10 cellular contexts compared by ENCODE assay signal in the genomic region with DNA sequence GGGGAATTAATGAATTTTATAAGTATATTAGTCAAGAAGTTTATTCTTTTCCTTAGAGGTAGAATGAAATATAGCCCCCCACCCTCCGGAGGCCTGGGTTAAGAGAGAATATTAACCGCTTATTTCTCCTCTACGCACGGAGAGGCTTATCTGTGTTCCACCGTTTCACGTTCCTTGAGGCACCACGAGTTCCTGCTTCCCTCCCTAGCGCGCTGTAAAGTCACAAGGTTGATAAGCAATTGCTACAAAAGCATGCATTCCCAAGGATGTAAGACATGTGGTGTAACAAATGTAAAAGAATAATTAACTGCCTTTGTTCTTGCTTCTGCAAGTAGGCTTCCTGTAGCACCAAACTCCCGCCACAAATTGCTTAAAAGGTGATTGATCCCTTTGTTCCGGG. TPM values are rescaled to one million over a fixed set of nuclear protein-coding genes. Genes with fewer than 3 reads are reported as not detected.
DNase-seq lines count a peak whose midpoint lies in the region; ATAC-seq and TF ChIP-seq lines count a peak whose summit lies in the region.
"Had no signal": no experiment of that assay in that cellular context is flagged by ENCODE, and none has a peak within 500 bp of the region (broad histone marks: within the 10 kb centered on the region; RNA-seq: fewer than 3 reads in every experiment).

No MANE protein-coding gene starts in this region.

- H3K27ac Mint-ChIP-seq in activated T-helper 2 cell treated with anti-CD3 and anti-CD28 coated beads, Interferon-gamma antibody, Interleukin-2, Interleukin-4, amounts not matched to agents 10 μg/mL and 5 μg/mL and 100 μg/mL, durations not matched to agents 14 hours and 24 hours and 36 hours: peak overlapping the region; percentile 92
- H3K27ac Mint-ChIP-seq in type B pancreatic cell: peak overlapping the region; percentile 95

- peak overlapping the region; percentile 99 for H3K4me3 Mint-ChIP-seq in activated T-helper 2 cell treated with anti-CD3 and anti-CD28 coated beads, Interferon-gamma antibody, Interleukin-2, Interleukin-4, amounts not matched to agents 10 μg/mL and 5 μg/mL and 100 μg/mL, durations not matched to agents 14 hours and 24 hours and 36 hours (ENCODE audit: low read depth)
- peak overlapping the region; percentile 99 for H3K4me3 Mint-ChIP-seq in type B pancreatic cell

- DNase-seq in heart right ventricle (no peak), Right ventricle myocardium inferior (ENCODE audit: missing footprints) (no peak), lower lobe of right lung (no peak), type B pancreatic cell (ENCODE audit: extremely low spot score, unreplicated experiment) (no peak), Ammon's horn (ENCODE audit: low spot score) (no peak), SIG-M5 treated with dmso at 0.1 percent for 504 hours (lab: John Stamatoyannopoulos, UW; ENCODE audit: unreplicated experiment) (no peak), posterior cingulate gyrus (no peak)
- no peak for DNase-seq in activated T-helper 2 cell treated with anti-CD3 and anti-CD28 coated beads, Interferon-gamma antibody, Interleukin-2, Interleukin-4, amounts not matched to agents 10 μg/mL and 5 μg/mL and 100 μg/mL, durations not matched to agents 14 hours and 24 hours and 36 hours (ENCODE audit: low spot score)
- DNase-seq: COR-L47 had no signal

- ATAC-seq in heart right ventricle (no peak), Right ventricle myocardium inferior (no peak), lower lobe of right lung (no peak)

- peaks cover 20% of the 10 kb centered on the region for H3K4me1 Mint-ChIP-seq in activated T-helper 2 cell treated with anti-CD3 and anti-CD28 coated beads, Interferon-gamma antibody, Interleukin-2, Interleukin-4, amounts not matched to agents 10 μg/mL and 5 μg/mL and 100 μg/mL, durations not matched to agents 14 hours and 24 hours and 36 hours (ENCODE audit: low read depth)
- peaks cover 18% of the 10 kb centered on the region for H3K4me1 Mint-ChIP-seq in type B pancreatic cell (ENCODE audit: unreplicated experiment)

- H3K4me3 ChIP-seq in heart right ventricle (peak overlapping the region in 8 of 10 donors; percentile 63 to 90 (median 80)), lower lobe of right lung (peak overlapping the region; percentile 85)

- H3K27me3 ChIP-seq in heart right ventricle (no peaks in the 10 kb centered on the region), lower lobe of right lung (ENCODE audit: low read depth) (no peaks in the 10 kb centered on the region)

- peaks cover 0 to 54% (median 23%) of the 10 kb centered on the region in 9 donors for H3K36me3 ChIP-seq in heart right ventricle
- H3K36me3 ChIP-seq in lower lobe of right lung: peaks cover 38% of the 10 kb centered on the region

- peaks cover 35% of the 10 kb centered on the region for H3K36me3 Mint-ChIP-seq in activated T-helper 2 cell treated with anti-CD3 and anti-CD28 coated beads, Interferon-gamma antibody, Interleukin-2, Interleukin-4, amounts not matched to agents 10 μg/mL and 5 μg/mL and 100 μg/mL, durations not matched to agents 14 hours and 24 hours and 36 hours (ENCODE audit: low read depth)
- peaks cover 10% of the 10 kb centered on the region for H3K36me3 Mint-ChIP-seq in type B pancreatic cell

- H3K27ac ChIP-seq in heart right ventricle (peak overlapping the region in 2 of 10 donors; percentile 90 to 92), lower lobe of right lung (no peak overlapping the region)
- H3K27ac ChIP-seq: RWPE1 had no signal

- H3K9me3 ChIP-seq in heart right ventricle (no peaks in the 10 kb centered on the region), lower lobe of right lung (no peaks in the 10 kb centered on the region)

- no peaks in the 10 kb centered on the region for H3K9me3 Mint-ChIP-seq in activated T-helper 2 cell treated with anti-CD3 and anti-CD28 coated beads, Interferon-gamma antibody, Interleukin-2, Interleukin-4, amounts not matched to agents 10 μg/mL and 5 μg/mL and 100 μg/mL, durations not matched to agents 14 hours and 24 hours and 36 hours
- H3K9me3 Mint-ChIP-seq in type B pancreatic cell: no peaks in the 10 kb centered on the region

- 75 to 79% methylated on average over 11 of the region's 11 CpGs for WGBS in heart right ventricle, 2 donors

- intact Hi-C loops in heart right ventricle (cut with DNase I) (loop anchor here in 7 of 10 donors (2.0 to 10.0 kb wide), 9 partner anchors 33 to 291 kb away; a partner anchor contains a TSS), Right ventricle myocardium inferior (cut with DNase I) (loop anchor here (2.0 to 5.0 kb wide), 2 partner anchors 35 to 120 kb away; a partner anchor contains a TSS), lower lobe of right lung (cut with DNase I) (loop anchor here (10.0 kb wide), 1 partner anchor 287 kb away; a partner anchor contains a TSS), posterior cingulate gyrus (cut with DNase I) (loop anchor here (2.0 to 5.0 kb wide), 3 partner anchors 35 to 290 kb away; a partner anchor contains a TSS)
- intact Hi-C loops in activated T-helper 2 cell treated with anti-CD3 and anti-CD28 coated beads, Interferon-gamma antibody, Interleukin-2, Interleukin-4, amounts not matched to agents 10 μg/mL and 5 μg/mL and 100 μg/mL, durations not matched to agents 14 hours and 24 hours and 36 hours (cut with micrococcal nuclease): loop anchor here (2.0 kb wide), 1 partner anchor 195 kb away; no protein-coding TSS in a partner anchor

- H3K27me3 Mint-ChIP-seq in activated T-helper 2 cell treated with anti-CD3 and anti-CD28 coated beads, Interferon-gamma antibody, Interleukin-2, Interleukin-4, amounts not matched to agents 10 μg/mL and 5 μg/mL and 100 μg/mL, durations not matched to agents 14 hours and 24 hours and 36 hours (ENCODE audit: low read depth): no peaks in the 10 kb centered on the region
- no peaks in the 10 kb centered on the region for H3K27me3 Mint-ChIP-seq in type B pancreatic cell

- TF ChIP-seq CTCF in heart right ventricle (IDR thresholded peaks at IDR 0.05): no peak
- TF ChIP-seq CTCF in lower lobe of right lung (IDR thresholded peaks at IDR 0.05): no peak
- no peak for TF ChIP-seq CTCF in type B pancreatic cell (conservative IDR thresholded peaks at IDR 0.05)

- H3K4me1 ChIP-seq in heart right ventricle: peaks cover 7 to 39% (median 30%) of the 10 kb centered on the region in 9 donors
- peaks cover 33% of the 10 kb centered on the region for H3K4me1 ChIP-seq in lower lobe of right lung

RNA-seq across cellular contexts. Expression of a gene that starts 1.5 kb away (rescaled TPM):
- 10 to 100 TPM in 1 of 10 donors, 1 to 10 TPM in 9; 3.7 to 10.7 (median 6.4) TPM for total RNA-seq in heart right ventricle
- polyA plus RNA-seq in heart right ventricle: 1 to 10 TPM; 2.0 to 3.3 TPM
- 4.7 TPM for total RNA-seq in Right ventricle myocardium inferior
- 3.7 TPM in 2 replicates for total RNA-seq in activated T-helper 2 cell treated with anti-CD3 and anti-CD28 coated beads, Interferon-gamma antibody, Interleukin-2, Interleukin-4, amounts not matched to agents 10 μg/mL and 5 μg/mL and 100 μg/mL, durations not matched to agents 14 hours and 24 hours and 36 hours
- 15.9 TPM for total RNA-seq in lower lobe of right lung
- 12.1 and 12.2 TPM in 2 replicates for total RNA-seq in type B pancreatic cell (ENCODE audit: low replicate concordance)

RNA-seq across cellular contexts. Expression of a gene that starts 35.1 kb away (rescaled TPM):
- 10 to 100 TPM; 22.2 to 38.4 (median 28.7) TPM for total RNA-seq in heart right ventricle
- 10 to 100 TPM; 14.7 to 29.3 TPM for polyA plus RNA-seq in heart right ventricle
- total RNA-seq in Right ventricle myocardium inferior: 24.5 TPM
- 62.9 and 63.0 TPM in 2 replicates for total RNA-seq in activated T-helper 2 cell treated with anti-CD3 and anti-CD28 coated beads, Interferon-gamma antibody, Interleukin-2, Interleukin-4, amounts not matched to agents 10 μg/mL and 5 μg/mL and 100 μg/mL, durations not matched to agents 14 hours and 24 hours and 36 hours
- total RNA-seq in lower lobe of right lung: 58.6 TPM
- 62.1 and 65.1 TPM in 2 replicates for total RNA-seq in type B pancreatic cell (ENCODE audit: low replicate concordance)
